13 cellular contexts compared by ENCODE assay signal in the genomic region with DNA sequence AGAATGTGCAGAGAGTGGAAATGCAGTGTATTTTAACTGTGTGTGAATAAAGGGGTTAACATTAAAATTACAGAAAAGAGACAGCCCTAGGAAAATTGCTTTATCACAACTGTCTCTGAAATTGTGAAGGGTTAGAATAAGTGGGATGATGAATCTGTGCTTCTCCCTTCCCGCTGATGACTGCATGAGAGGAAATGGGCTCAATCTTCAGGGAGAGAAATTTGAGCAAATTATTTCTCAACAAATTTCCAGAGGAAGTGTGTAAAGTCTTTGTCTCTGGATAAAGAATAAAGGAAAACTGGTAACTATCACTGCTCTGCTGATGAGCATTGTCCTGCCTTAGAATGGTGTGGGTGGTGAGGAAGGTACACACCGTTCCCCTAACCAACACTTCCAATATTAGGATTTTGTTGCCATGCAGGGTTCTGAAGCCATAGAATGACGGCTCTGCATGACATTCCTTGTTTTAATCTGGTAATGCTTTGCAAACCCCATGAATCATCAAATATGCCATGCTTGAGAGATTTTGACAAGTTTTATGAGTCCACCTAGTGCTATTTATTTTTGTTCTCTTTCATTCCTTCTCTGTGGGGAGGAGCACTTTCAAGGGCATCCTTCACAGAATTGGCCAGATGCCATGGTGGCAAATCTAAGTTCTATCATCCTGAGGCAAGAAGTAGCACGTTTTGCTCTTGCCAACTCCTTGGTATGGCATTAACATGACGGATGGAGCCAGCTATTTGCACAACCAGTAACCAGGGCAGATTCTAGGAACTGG.
DNase-seq lines count a peak whose midpoint lies in the region; ATAC-seq and TF ChIP-seq lines count a peak whose summit lies in the region.
"Had no signal": no experiment of that assay in that cellular context is flagged by ENCODE, and none has a peak within 500 bp of the region (broad histone marks: within the 10 kb centered on the region; RNA-seq: fewer than 3 reads in every experiment).

No MANE protein-coding gene starts in this region.

- ATAC-seq in stimulated activated naive CD8-positive, alpha-beta T cell treated with anti-CD3 and anti-CD28 coated beads, Interleukin-15, amount 100 ng/mL, for 72 hours = no peak
- no peak for ATAC-seq in HG03196 (IDR thresholded peaks at IDR 0.05; ENCODE audit: unreplicated experiment)
- ATAC-seq: heart right ventricle, Panc1 had no signal

- no peak overlapping the region for H3K4me3 Mint-ChIP-seq in osteocyte (ENCODE audit: unreplicated experiment)
- no peak overlapping the region for H3K4me3 Mint-ChIP-seq in stimulated activated naive CD8-positive, alpha-beta T cell treated with anti-CD3 and anti-CD28 coated beads, Interleukin-15, amount 100 ng/mL, for 72 hours
- H3K4me3 Mint-ChIP-seq: activated naive CD4-positive, alpha-beta T cell treated with anti-CD3 and anti-CD28 coated beads, Interleukin-2, amount 50 U/mL, for 24 hours; CD4-positive, alpha-beta T cell had no signal

- H3K36me3 Mint-ChIP-seq in osteocyte (ENCODE audit: unreplicated experiment) = no peaks in the 10 kb centered on the region
- H3K36me3 Mint-ChIP-seq: activated naive CD4-positive, alpha-beta T cell treated with anti-CD3 and anti-CD28 coated beads, Interleukin-2, amount 50 U/mL, for 24 hours had no signal

- H3K27ac Mint-ChIP-seq in osteocyte (ENCODE audit: unreplicated experiment) = peak overlapping the region; percentile 3
- H3K27ac Mint-ChIP-seq in stimulated activated naive CD8-positive, alpha-beta T cell treated with anti-CD3 and anti-CD28 coated beads, Interleukin-15, amount 100 ng/mL, for 72 hours = no peak overlapping the region
- H3K27ac Mint-ChIP-seq: activated naive CD4-positive, alpha-beta T cell treated with anti-CD3 and anti-CD28 coated beads, Interleukin-2, amount 50 U/mL, for 24 hours; CD4-positive, alpha-beta T cell had no signal

- H3K27me3 Mint-ChIP-seq in osteocyte (ENCODE audit: unreplicated experiment) = peaks cover 3% of the 10 kb centered on the region
- H3K27me3 Mint-ChIP-seq in stimulated activated naive CD8-positive, alpha-beta T cell treated with anti-CD3 and anti-CD28 coated beads, Interleukin-15, amount 100 ng/mL, for 72 hours = peaks cover 4% of the 10 kb centered on the region
- H3K27me3 Mint-ChIP-seq: activated naive CD4-positive, alpha-beta T cell treated with anti-CD3 and anti-CD28 coated beads, Interleukin-2, amount 50 U/mL, for 24 hours; CD4-positive, alpha-beta T cell had no signal

- peaks cover 18% of the 10 kb centered on the region for H3K4me1 Mint-ChIP-seq in osteocyte (ENCODE audit: unreplicated experiment)
- H3K4me1 Mint-ChIP-seq in stimulated activated naive CD8-positive, alpha-beta T cell treated with anti-CD3 and anti-CD28 coated beads, Interleukin-15, amount 100 ng/mL, for 72 hours = peaks cover 4% of the 10 kb centered on the region

- no peaks in the 10 kb centered on the region for H3K9me3 Mint-ChIP-seq in osteocyte (ENCODE audit: unreplicated experiment)
- H3K9me3 Mint-ChIP-seq in stimulated activated naive CD8-positive, alpha-beta T cell treated with anti-CD3 and anti-CD28 coated beads, Interleukin-15, amount 100 ng/mL, for 72 hours = no peaks in the 10 kb centered on the region
- H3K9me3 Mint-ChIP-seq: activated naive CD4-positive, alpha-beta T cell treated with anti-CD3 and anti-CD28 coated beads, Interleukin-2, amount 50 U/mL, for 24 hours; CD4-positive, alpha-beta T cell had no signal

- intact Hi-C loops in cardiac septum (cut with DNase I) = no loop called here

- TF ChIP-seq CTCF in osteocyte (IDR thresholded peaks at IDR 0.05) = no peak

- DNase-seq in HCEC 1CT (peak; percentile 40), NCI-H460 (ENCODE audit: extremely low read depth, low read depth) (peak; percentile 74), dedifferentiated amniotic fluid mesenchymal stem cell (ENCODE audit: extremely low spot score) (peak; percentile 66), osteocyte (ENCODE audit: extremely low spot score, unreplicated experiment) (no peak), T1000 (lab: John Stamatoyannopoulos, UW) (no peak), cardiac septum (ENCODE audit: low spot score) (no peak)
- DNase-seq in stimulated activated naive CD8-positive, alpha-beta T cell treated with anti-CD3 and anti-CD28 coated beads, Interleukin-15, amount 100 ng/mL, for 72 hours = no peak
- DNase-seq: CD4-positive, alpha-beta T cell; heart right ventricle; NCI-H146 had no signal

Comparison
In these comparisons a context has a peak if more than half of its experiments do, and no peak if none do; other contexts are left out.
1. DNase-seq: peak in HCEC 1CT (single experiment), NCI-H460 (single experiment) and dedifferentiated amniotic fluid mesenchymal stem cell (single experiment); none in osteocyte (single experiment), T1000 (single experiment), stimulated activated naive CD8-positive, alpha-beta T cell treated with anti-CD3 and anti-CD28 coated beads, Interleukin-15, amount 100 ng/mL, for 72 hours (0 of 2) and cardiac septum (single experiment).